18 cellular contexts compared by ENCODE assay signal in the genomic region with DNA sequence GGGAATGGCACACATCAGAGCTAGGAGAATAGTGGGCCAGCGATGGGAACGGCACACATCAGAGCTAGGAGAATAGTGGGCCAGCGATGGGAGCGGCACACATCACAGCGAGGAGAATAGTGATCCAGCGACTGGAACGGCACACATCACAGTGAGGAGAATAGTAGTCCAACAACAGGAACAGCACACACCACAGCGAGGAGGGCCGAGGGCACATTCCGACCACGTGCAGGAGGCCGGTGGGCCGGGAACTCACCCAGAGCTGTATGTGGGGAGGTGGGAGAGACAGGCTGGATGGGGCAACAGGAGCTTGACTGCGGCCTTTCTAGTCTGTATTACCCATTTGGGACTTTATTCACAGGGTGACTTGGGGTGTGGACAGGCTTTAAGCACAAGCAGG.
"Had no signal": no experiment of that assay in that cellular context is flagged by ENCODE, and none has a peak within 500 bp of the region (broad histone marks: within the 10 kb centered on the region; RNA-seq: fewer than 3 reads in every experiment).

No MANE protein-coding gene starts in this region.

- H3K9me3 ChIP-seq: SK-N-SH had no signal

- H3K4me1 Mint-ChIP-seq: IgD-negative memory B cell had no signal

- H3K4me3 ChIP-seq: K562 had no signal

- DNase-seq: Kasumi-1, MM.1S, NCI-H1436, NCI-H187, NCI-H2081 treated with DMSO at 0.1 percent for 48 hours, NCI-H2171, NCI-H226, NCI-H446, NCI-H510A, NCI-H524 treated with DMSO at 0.1 percent for 48 hours, NCI-H69, Right ventricle myocardium superior, RPMI8226, SK-N-SH had no signal

- ATAC-seq: HepG2, K562 had no signal

- H3K4me3 Mint-ChIP-seq: IgD-negative memory B cell had no signal

- H3K27ac ChIP-seq: KMS-11 had no signal

- H3K27ac Mint-ChIP-seq: IgD-negative memory B cell had no signal
